In genomic region chr2:68799138-68799537, GRCh38 we compare ENCODE assay signal across 14 cellular contexts.
DNase-seq lines count a peak whose midpoint lies in the region; ATAC-seq and TF ChIP-seq lines count a peak whose summit lies in the region.
"Had no signal": no experiment of that assay in that cellular context is flagged by ENCODE, and none has a peak within 500 bp of the region (broad histone marks: within the 10 kb centered on the region; RNA-seq: fewer than 3 reads in every experiment).

No MANE protein-coding gene starts in this region.

- no peak overlapping the region for H3K4me3 ChIP-seq in SJCRH30
- H3K4me3 ChIP-seq: adrenal gland, gastrocnemius medialis had no signal

- H3K36me3 ChIP-seq in SJCRH30: no peaks in the 10 kb centered on the region
- H3K36me3 ChIP-seq: adrenal gland, gastrocnemius medialis had no signal

- POLR2A ChIA-PET in CD4-positive, alpha-beta T cell (lab: Charles Lee): interaction anchor here (1.5 kb wide), 1 partner anchor 30 kb away, joined by 3 read pairs; no protein-coding TSS in a partner anchor

- DNase-seq in CD4-positive, alpha-beta T cell: no peak
- DNase-seq in ELF-1 (ENCODE audit: low read depth, low spot score) (peak; percentile 10), SJCRH30 (peak; percentile 35 to 60), fibroblast of gingiva (ENCODE audit: low read depth) (peak; percentile 13), mesothelial cell of epicardium (ENCODE audit: low spot score in 2 of 2, unreplicated experiment in 2 of 2) (no peak), left ventricle myocardium superior (no peak)
- DNase-seq in activated effector memory CD4-positive, alpha-beta T cell treated with anti-CD3 and anti-CD28 coated beads, Interleukin-2, amount 50 U/mL, for 16 hours: no peak
- DNase-seq: activated CD4-positive, alpha-beta T cell treated with anti-CD3 and anti-CD28 coated beads, Interleukin-2, amount 50 U/mL, for 48 hours; adrenal gland; C1 segment of cervical spinal cord; cortex of kidney; gastrocnemius medialis had no signal

- no peak for ATAC-seq in CD4-positive, alpha-beta T cell (ENCODE audit: poor library complexity)
- no peak for ATAC-seq in left ventricle myocardium superior
- ATAC-seq in HG02610 (IDR thresholded peaks at IDR 0.05; ENCODE audit: unreplicated experiment): no peak
- ATAC-seq: gastrocnemius medialis had no signal

- intact Hi-C loops in CD4-positive, alpha-beta T cell (cut with DNase I, micrococcal nuclease): no loop called here
- intact Hi-C loops in left ventricle myocardium superior (cut with micrococcal nuclease): no loop called here

- no peak for TF ChIP-seq CTCF in CD4-positive, alpha-beta T cell (IDR thresholded peaks at IDR 0.05)
- TF ChIP-seq CTCF in mesothelial cell of epicardium (IDR thresholded peaks at IDR 0.05; ENCODE audit: unreplicated experiment): no peak

- H3K27me3 ChIP-seq in CD4-positive, alpha-beta T cell (ENCODE audit: control insufficient read depth, insufficient read depth, low read length): no peaks in the 10 kb centered on the region
- no peaks in the 10 kb centered on the region for H3K27me3 ChIP-seq in SJCRH30
- H3K27me3 ChIP-seq: adrenal gland, gastrocnemius medialis had no signal

- H3K27ac ChIP-seq in CD4-positive, alpha-beta T cell (ENCODE audit: low read depth, low read length): no peak overlapping the region
- H3K27ac ChIP-seq in SJCRH30: no peak overlapping the region; the same call in 1 of the 2 replicates
- H3K27ac ChIP-seq: adrenal gland, gastrocnemius medialis had no signal

- H3K27ac Mint-ChIP-seq in CD4-positive, alpha-beta T cell: peak overlapping the region; percentile 91
- H3K27ac Mint-ChIP-seq in mesothelial cell of epicardium: no peak overlapping the region

- peaks cover 12% of the 10 kb centered on the region for H3K4me1 ChIP-seq in SJCRH30
- H3K4me1 ChIP-seq: gastrocnemius medialis had no signal

- peaks cover 3% of the 10 kb centered on the region for H3K9me3 Mint-ChIP-seq in CD4-positive, alpha-beta T cell
- no peaks in the 10 kb centered on the region for H3K9me3 Mint-ChIP-seq in mesothelial cell of epicardium

- H3K36me3 Mint-ChIP-seq in CD4-positive, alpha-beta T cell (ENCODE audit: low read depth): peaks cover 59% of the 10 kb centered on the region
- H3K36me3 Mint-ChIP-seq in mesothelial cell of epicardium: no peaks in the 10 kb centered on the region

- H3K9me3 ChIP-seq in CD4-positive, alpha-beta T cell (ENCODE audit: control insufficient read depth, low read length): no peaks in the 10 kb centered on the region
- H3K9me3 ChIP-seq in SJCRH30 (replicated peaks): no peaks in the 10 kb centered on the region
- H3K9me3 ChIP-seq: adrenal gland, gastrocnemius medialis had no signal

- no peaks in the 10 kb centered on the region for H3K27me3 Mint-ChIP-seq in CD4-positive, alpha-beta T cell
- H3K27me3 Mint-ChIP-seq in mesothelial cell of epicardium (ENCODE audit: low read depth): peaks cover 12% of the 10 kb centered on the region

- CTCF ChIA-PET in CD4-positive, alpha-beta T cell (lab: Charles Lee): interaction anchor here (1.6 kb wide), 1 partner anchor 11 kb away, joined by 4 read pairs; no protein-coding TSS in a partner anchor

- H3K4me3 Mint-ChIP-seq in CD4-positive, alpha-beta T cell: no peak overlapping the region
- H3K4me3 Mint-ChIP-seq in mesothelial cell of epicardium: no peak overlapping the region
- H3K4me3 Mint-ChIP-seq: neural crest cell had no signal

- H3K4me1 Mint-ChIP-seq in CD4-positive, alpha-beta T cell (ENCODE audit: low read depth): peaks cover 64% of the 10 kb centered on the region
- H3K4me1 Mint-ChIP-seq in mesothelial cell of epicardium: peaks cover 13% of the 10 kb centered on the region
- H3K4me1 Mint-ChIP-seq: neural crest cell had no signal

Comparison
In these comparisons a context has a peak if more than half of its experiments do, and no peak if none do; other contexts are left out.
1. DNase-seq: peak in ELF-1 (single experiment), SJCRH30 (2 of 2) and fibroblast of gingiva (single experiment); none in CD4-positive, alpha-beta T cell (0 of 10), mesothelial cell of epicardium (0 of 2), left ventricle myocardium superior (single experiment) and activated effector memory CD4-positive, alpha-beta T cell treated with anti-CD3 and anti-CD28 coated beads, Interleukin-2, amount 50 U/mL, for 16 hours (single experiment).